Comparison of ENCODE assay signal across 12 cellular contexts in genomic region chr10:93420091-93420490, GRCh38.
A peak's percentile ranks its signal among the peaks of the same experiment; 100 is the strongest.
DNase-seq lines count a peak whose midpoint lies in the region; ATAC-seq and TF ChIP-seq lines count a peak whose summit lies in the region.
"Had no signal": no experiment of that assay in that cellular context is flagged by ENCODE, and none has a peak within 500 bp of the region (broad histone marks: within the 10 kb centered on the region; RNA-seq: fewer than 3 reads in every experiment).

No MANE protein-coding gene starts in this region.

- peaks cover 0 to 66% (median 41%) of the 10 kb centered on the region in 12 donors for H3K4me1 ChIP-seq in heart left ventricle

- no peaks in the 10 kb centered on the region for H3K27me3 Mint-ChIP-seq in osteocyte (ENCODE audit: unreplicated experiment)
- H3K27me3 Mint-ChIP-seq in activated T-helper 1 cell treated with anti-CD3 and anti-CD28 coated beads, Interleukin-12 subunit alpha, Interleukin-12 subunit beta, Interleukin-2, Interleukin-4 antibody, amounts not matched to agents 30 ng/mL and 10 ng/mL and 1 ng/mL, durations not matched to agents 14 hours and 24 hours and 36 hours (ENCODE audit: insufficient read depth), result no peaks in the 10 kb centered on the region

- WGBS in heart left ventricle, 4 donors, result 13 to 23% (median 16%) methylated on average over 5 of the region's 5 CpGs

- ATAC-seq in heart left ventricle, result peak; percentile 43 to 73 (median 62)
- no peak for ATAC-seq in GM19328 (IDR thresholded peaks at IDR 0.05; ENCODE audit: unreplicated experiment)

- no peak overlapping the region for H3K4me3 Mint-ChIP-seq in osteocyte (ENCODE audit: unreplicated experiment)
- H3K4me3 Mint-ChIP-seq in activated T-helper 1 cell treated with anti-CD3 and anti-CD28 coated beads, Interleukin-12 subunit alpha, Interleukin-12 subunit beta, Interleukin-2, Interleukin-4 antibody, amounts not matched to agents 30 ng/mL and 10 ng/mL and 1 ng/mL, durations not matched to agents 14 hours and 24 hours and 36 hours, result no peak overlapping the region
- H3K4me3 Mint-ChIP-seq: CD14-positive monocyte had no signal

- TF ChIP-seq POLR2A in heart left ventricle (IDR thresholded peaks at IDR 0.05), result no peak

- peaks cover 69% of the 10 kb centered on the region for H3K36me3 Mint-ChIP-seq in osteocyte (ENCODE audit: unreplicated experiment)
- no peaks in the 10 kb centered on the region for H3K36me3 Mint-ChIP-seq in activated T-helper 1 cell treated with anti-CD3 and anti-CD28 coated beads, Interleukin-12 subunit alpha, Interleukin-12 subunit beta, Interleukin-2, Interleukin-4 antibody, amounts not matched to agents 30 ng/mL and 10 ng/mL and 1 ng/mL, durations not matched to agents 14 hours and 24 hours and 36 hours (ENCODE audit: low read depth)

- peak overlapping the region in 11 of 12 donors; percentile 45 to 83 (median 68) for H3K27ac ChIP-seq in heart left ventricle

- intact Hi-C loops in heart left ventricle (cut with DNase I), result loop anchor here in 4 of 10 donors (5.0 to 10.0 kb wide), 5 partner anchors 33 to 55 kb away; no protein-coding TSS in a partner anchor
- intact Hi-C loops in activated T-helper 1 cell treated with anti-CD3 and anti-CD28 coated beads, Interleukin-12 subunit alpha, Interleukin-12 subunit beta, Interleukin-2, Interleukin-4 antibody, amounts not matched to agents 30 ng/mL and 10 ng/mL and 1 ng/mL, durations not matched to agents 14 hours and 24 hours and 36 hours (cut with micrococcal nuclease), result no loop called here

- H3K4me3 ChIP-seq in heart left ventricle, result no peak overlapping the region
- H3K4me3 ChIP-seq: smooth muscle cell had no signal

- H3K4me1 Mint-ChIP-seq in osteocyte (ENCODE audit: unreplicated experiment), result peaks cover 49% of the 10 kb centered on the region
- H3K4me1 Mint-ChIP-seq in activated T-helper 1 cell treated with anti-CD3 and anti-CD28 coated beads, Interleukin-12 subunit alpha, Interleukin-12 subunit beta, Interleukin-2, Interleukin-4 antibody, amounts not matched to agents 30 ng/mL and 10 ng/mL and 1 ng/mL, durations not matched to agents 14 hours and 24 hours and 36 hours (ENCODE audit: low read depth), result peaks cover 8% of the 10 kb centered on the region

- DNase-seq in DMS 273 (lab: John Stamatoyannopoulos, UW; ENCODE audit: unreplicated experiment), result peak; percentile 93
- peak; percentile 39 for DNase-seq in NCI-H82 treated with DMSO at 0.1 percent for 48 hours (lab: John Stamatoyannopoulos, UW; ENCODE audit: unreplicated experiment)
- DNase-seq in heart left ventricle, result peak in 3 of 5 donors; percentile 55 to 76 (median 62)
- no peak for DNase-seq in osteocyte (ENCODE audit: extremely low spot score, unreplicated experiment)
- no peak for DNase-seq in UCSD-AML1 (lab: John Stamatoyannopoulos, UW; ENCODE audit: unreplicated experiment)
- DNase-seq in activated T-helper 1 cell treated with anti-CD3 and anti-CD28 coated beads, Interleukin-12 subunit alpha, Interleukin-12 subunit beta, Interleukin-2, Interleukin-4 antibody, amounts not matched to agents 30 ng/mL and 10 ng/mL and 1 ng/mL, durations not matched to agents 14 hours and 24 hours and 36 hours (ENCODE audit: low spot score), result no peak
- no peak for DNase-seq in SHP77 (lab: John Stamatoyannopoulos, UW)
- DNase-seq: activated CD8-positive, alpha-beta memory T cell treated with anti-CD3 and anti-CD28 coated beads, Interleukin-2, amount 50 U/mL, for 4 hours; midbrain had no signal

- H3K9me3 Mint-ChIP-seq in osteocyte (ENCODE audit: unreplicated experiment), result no peaks in the 10 kb centered on the region
- no peaks in the 10 kb centered on the region for H3K9me3 Mint-ChIP-seq in activated T-helper 1 cell treated with anti-CD3 and anti-CD28 coated beads, Interleukin-12 subunit alpha, Interleukin-12 subunit beta, Interleukin-2, Interleukin-4 antibody, amounts not matched to agents 30 ng/mL and 10 ng/mL and 1 ng/mL, durations not matched to agents 14 hours and 24 hours and 36 hours

- TF ChIP-seq CTCF in heart left ventricle (IDR thresholded peaks at IDR 0.05) (no peak), osteocyte (IDR thresholded peaks at IDR 0.05) (no peak)

- no peaks in the 10 kb centered on the region for H3K27me3 ChIP-seq in heart left ventricle

- peak overlapping the region; percentile 97 for H3K27ac Mint-ChIP-seq in osteocyte (ENCODE audit: unreplicated experiment)
- no peak overlapping the region for H3K27ac Mint-ChIP-seq in activated T-helper 1 cell treated with anti-CD3 and anti-CD28 coated beads, Interleukin-12 subunit alpha, Interleukin-12 subunit beta, Interleukin-2, Interleukin-4 antibody, amounts not matched to agents 30 ng/mL and 10 ng/mL and 1 ng/mL, durations not matched to agents 14 hours and 24 hours and 36 hours

- peaks cover 0 to 13% (median 3%) of the 10 kb centered on the region in 9 donors for H3K36me3 ChIP-seq in heart left ventricle

- no peaks in the 10 kb centered on the region for H3K9me3 ChIP-seq in heart left ventricle

Comparison
In these comparisons a context has a peak if more than half of its experiments do, and no peak if none do; other contexts are left out.
1. DNase-seq: peak in DMS 273 (single experiment), NCI-H82 treated with DMSO at 0.1 percent for 48 hours (single experiment) and heart left ventricle (3 of 5); none in osteocyte (single experiment), UCSD-AML1 (single experiment), activated T-helper 1 cell treated with anti-CD3 and anti-CD28 coated beads, Interleukin-12 subunit alpha, Interleukin-12 subunit beta, Interleukin-2, Interleukin-4 antibody, amounts not matched to agents 30 ng/mL and 10 ng/mL and 1 ng/mL, durations not matched to agents 14 hours and 24 hours and 36 hours (single experiment) and SHP77 (0 of 2).